1 cellular context compared by ENCODE assay signal in genomic region chr17:35812456-35812855, GRCh38.
TF ChIP-seq lines count a peak whose summit lies in the region.

No MANE protein-coding gene starts in this region.

TF ChIP-seq in GM23338, 12 proteins besides CTCF, POLR2A, EP300 and RAD21:
- no peak for TF ChIP-seq ZNF462 (CRISPR knock-in tag; IDR thresholded peaks at IDR 0.05)
- TF ChIP-seq POLR2AphosphoS5 (IDR thresholded peaks at IDR 0.05; ENCODE audit: low read depth), result no peak
- TF ChIP-seq ETS1 (IDR thresholded peaks at IDR 0.05), result no peak
- TF ChIP-seq ZNF114 (CRISPR knock-in tag; IDR thresholded peaks at IDR 0.05), result no peak
- no peak for TF ChIP-seq NANOG (IDR thresholded peaks at IDR 0.05; ENCODE audit: borderline replicate concordance)
- no peak for TF ChIP-seq CREB1 (CRISPR knock-in tag; IDR thresholded peaks at IDR 0.05; ENCODE audit: low read depth)
- TF ChIP-seq EZH2 (IDR thresholded peaks at IDR 0.05; ENCODE audit: low read depth, unreplicated experiment), result no peak
- TF ChIP-seq ZNF331 (CRISPR knock-in tag; IDR thresholded peaks at IDR 0.05; ENCODE audit: low read depth), result no peak
- no peak for TF ChIP-seq EZH2phosphoT487 (IDR thresholded peaks at IDR 0.05; ENCODE audit: unreplicated experiment)
- TF ChIP-seq REST (IDR thresholded peaks at IDR 0.05; ENCODE audit: unreplicated experiment), result no peak
- no peak for TF ChIP-seq JUNB (IDR thresholded peaks at IDR 0.05; ENCODE audit: unreplicated experiment)
- TF ChIP-seq STAT1 (IDR thresholded peaks at IDR 0.05; ENCODE audit: unreplicated experiment), result no peak
